Comparison of ENCODE assay signal across 22 cellular contexts in the genomic region with DNA sequence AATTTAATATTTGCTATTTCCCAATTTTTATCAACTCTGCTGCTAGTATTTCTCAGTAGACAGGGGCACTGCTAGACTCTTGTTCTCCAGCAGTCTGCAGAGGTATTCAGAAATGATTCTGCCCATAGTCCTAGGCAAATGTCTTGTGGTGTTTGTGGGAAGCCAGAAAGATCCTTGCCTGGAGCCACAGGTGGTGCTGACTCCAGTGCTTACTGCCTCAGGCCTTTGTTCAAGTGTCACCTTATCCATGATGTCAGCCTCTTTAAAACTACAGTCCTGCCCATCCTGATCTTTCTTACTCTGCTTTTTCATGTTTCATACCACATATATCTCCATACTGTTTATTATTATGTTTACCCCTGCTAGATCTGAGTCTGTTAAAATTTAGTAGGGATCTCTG. TPM values are rescaled to one million over a fixed set of nuclear protein-coding genes. Genes with fewer than 3 reads are reported as not detected.
"Had no signal": no experiment of that assay in that cellular context is flagged by ENCODE, and none has a peak within 500 bp of the region (broad histone marks: within the 10 kb centered on the region; RNA-seq: fewer than 3 reads in every experiment).

No MANE protein-coding gene starts in this region.

- H3K4me3 ChIP-seq: dorsolateral prefrontal cortex, tibial artery had no signal

- DNase-seq: activated B cell treated with CpG ODN at 0.5 μM for 24 hours; activated CD4-positive, alpha-beta T cell treated with anti-CD3 and anti-CD28 coated beads, Interleukin-2, amount 10 ng/mL, durations not matched to agents 24 days and 14 days; activated CD8-positive, alpha-beta memory T cell treated with anti-CD3 and anti-CD28 coated beads for 24 hours; activated CD8-positive, alpha-beta memory T cell treated with anti-CD3 and anti-CD28 coated beads, Interleukin-2, amount 50 U/mL, for 48 hours; activated gamma-delta T cell; activated T-cell treated with anti-CD3 and anti-CD28 coated beads, Interleukin-2, amount 50 U/mL, for 48 hours; amniotic stem cell; brain microvascular endothelial cell; central memory CD4-positive, alpha-beta T cell; dorsolateral prefrontal cortex; foreskin fibroblast; glutamatergic neuron; hippocampal formation; islet precursor cell; occipital lobe; posterior cingulate gyrus; retina; stimulated activated CD8-positive, alpha-beta memory T cell treated with anti-CD3 and anti-CD28 coated beads, Interleukin-4, amount 100 ng/mL, for 48 hours; stimulated activated naive CD4-positive, alpha-beta T cell; substantia nigra; tibial artery had no signal

- H3K4me1 Mint-ChIP-seq: activated B cell treated with CpG ODN at 0.5 μM for 24 hours had no signal

- H3K9me3 Mint-ChIP-seq: activated B cell treated with CpG ODN at 0.5 μM for 24 hours; activated CD4-positive, alpha-beta T cell treated with anti-CD3 and anti-CD28 coated beads, Interleukin-2, amount 10 ng/mL, durations not matched to agents 24 days and 14 days; activated naive CD4-positive, alpha-beta T cell treated with anti-CD3 and anti-CD28 coated beads, Interleukin-2, amount 50 U/mL, for 72 hours had no signal

- H3K27ac Mint-ChIP-seq: activated B cell treated with CpG ODN at 0.5 μM for 24 hours; activated CD4-positive, alpha-beta T cell treated with anti-CD3 and anti-CD28 coated beads, Interleukin-2, amount 10 ng/mL, durations not matched to agents 24 days and 14 days had no signal

- H3K4me3 Mint-ChIP-seq: activated B cell treated with CpG ODN at 0.5 μM for 24 hours; activated CD4-positive, alpha-beta T cell treated with anti-CD3 and anti-CD28 coated beads, Interleukin-2, amount 10 ng/mL, durations not matched to agents 24 days and 14 days had no signal

RNA-seq across cellular contexts. Expression of gene ADORA2B, which starts 28.1 kb away (rescaled TPM):
- total RNA-seq: activated B cell treated with CpG ODN at 0.5 μM for 24 hours had no signal
